ENCODE assay signal across 8 cellular contexts in the genomic region with DNA sequence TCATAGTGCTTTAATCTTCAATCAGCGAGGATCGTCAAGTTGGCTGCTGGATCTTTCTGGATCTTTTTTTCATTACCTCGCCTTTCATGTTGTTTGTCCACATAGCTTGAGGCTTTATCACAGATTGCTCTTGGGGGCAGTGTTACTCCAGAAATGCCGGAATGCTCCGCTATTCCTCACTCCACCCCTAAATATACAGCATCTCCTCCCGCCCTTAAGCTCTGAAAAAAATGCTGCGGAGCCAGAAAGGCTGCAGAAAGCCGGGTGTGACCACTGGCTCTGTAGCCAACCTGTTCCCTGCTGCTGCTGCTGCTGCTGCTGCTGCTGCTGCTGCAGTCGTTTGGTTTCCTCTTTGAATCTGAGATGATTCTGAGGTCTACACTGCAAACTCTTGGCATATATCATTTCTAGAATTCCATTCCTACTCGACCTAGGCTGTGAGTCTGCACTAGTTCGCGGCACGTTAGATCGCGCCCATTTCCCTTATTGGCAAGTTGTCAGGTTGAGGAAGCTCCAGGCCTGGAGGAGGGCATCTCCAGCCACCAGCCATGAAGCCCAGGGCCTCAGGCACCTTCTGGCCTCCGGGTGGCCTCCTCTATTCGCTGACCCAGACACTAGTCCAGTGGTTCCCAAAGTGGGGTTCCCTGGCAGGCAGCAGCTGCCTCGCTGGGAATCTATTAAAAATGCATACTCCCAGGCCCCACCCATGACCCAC. TPM values are rescaled to one million over a fixed set of nuclear protein-coding genes. Genes with fewer than 3 reads are reported as not detected.
DNase-seq lines count a peak whose midpoint lies in the region; TF ChIP-seq lines count a peak whose summit lies in the region.

No MANE protein-coding gene starts in this region.

- H3K4me2 ChIP-seq in neuronal stem cell (ENCODE audit: insufficient read depth, low read length, poor library complexity, severe bottlenecking), result peak overlapping the region; percentile 3

- H2AK5ac ChIP-seq in neuronal stem cell (ENCODE audit: low read depth, low read length), result no peak overlapping the region

- no peak overlapping the region for H3K23ac ChIP-seq in neuronal stem cell (ENCODE audit: low read depth, low read length, poor library complexity)

- in situ Hi-C loops in KBM-7 (cut with MboI; ENCODE audit: low pct_unique_long_range_greater_than_20kb, low sequenced_read_pairs), result no loop called here

- peaks cover 10% of the 10 kb centered on the region for H3K4me1 Mint-ChIP-seq in activated T-helper 2 cell treated with anti-CD3 and anti-CD28 coated beads, Interferon-gamma antibody, Interleukin-2, Interleukin-4, amounts not matched to agents 10 μg/mL and 5 μg/mL and 100 μg/mL, durations not matched to agents 14 hours and 24 hours and 36 hours (ENCODE audit: low read depth)

- CTCF ChIA-PET in BJ (lab: Yijun Ruan, JAX), result interaction anchor here (0.6 to 1.2 kb wide), 3 partner anchors 15 to 1520 kb away, joined by 3 to 4 read pairs (median 3); no protein-coding TSS in a partner anchor

- H4K91ac ChIP-seq in neuronal stem cell (ENCODE audit: low read depth, low read length, poor library complexity), result no peak overlapping the region

- intact Hi-C loops in activated T-helper 2 cell treated with anti-CD3 and anti-CD28 coated beads, Interferon-gamma antibody, Interleukin-2, Interleukin-4, amounts not matched to agents 10 μg/mL and 5 μg/mL and 100 μg/mL, durations not matched to agents 14 hours and 24 hours and 36 hours (cut with micrococcal nuclease), result no loop called here

- no peaks in the 10 kb centered on the region for H3K27me3 Mint-ChIP-seq in activated T-helper 2 cell treated with anti-CD3 and anti-CD28 coated beads, Interferon-gamma antibody, Interleukin-2, Interleukin-4, amounts not matched to agents 10 μg/mL and 5 μg/mL and 100 μg/mL, durations not matched to agents 14 hours and 24 hours and 36 hours (ENCODE audit: low read depth)

- H2BK120ac ChIP-seq in neuronal stem cell (ENCODE audit: low read depth, low read length), result no peak overlapping the region

- H3K36me3 ChIP-seq in BJ (ENCODE audit: control insufficient read depth, insufficient read depth, low read length), result no peaks in the 10 kb centered on the region
- no peaks in the 10 kb centered on the region for H3K36me3 ChIP-seq in neuronal stem cell (replicated peaks in 1 of 2; ENCODE audit: control insufficient read depth in 2 of 2, insufficient read depth in 2 of 2, low read length in 2 of 2)

- DNase-seq in BJ (ENCODE audit: low read depth), result peak; percentile 53
- peak; percentile 45 for DNase-seq in GM19240 (ENCODE audit: insufficient read length, low spot score)
- peak; percentile 99 for DNase-seq in KBM-7
- peak; percentile 86 for DNase-seq in RKO (ENCODE audit: low spot score)
- DNase-seq in activated T-helper 2 cell treated with anti-CD3 and anti-CD28 coated beads, Interferon-gamma antibody, Interleukin-2, Interleukin-4, amounts not matched to agents 10 μg/mL and 5 μg/mL and 100 μg/mL, durations not matched to agents 14 hours and 24 hours and 36 hours (ENCODE audit: low spot score), result peak; percentile 62
- peak; percentile 95 for DNase-seq in fibroblast of the aortic adventitia (ENCODE audit: low read depth)
- peak; percentile 74 for DNase-seq in neuronal stem cell (ENCODE audit: low spot score)
- DNase-seq in stromal cell of bone marrow (ENCODE audit: low read depth), result peak; percentile 84

- H3K36me3 Mint-ChIP-seq in activated T-helper 2 cell treated with anti-CD3 and anti-CD28 coated beads, Interferon-gamma antibody, Interleukin-2, Interleukin-4, amounts not matched to agents 10 μg/mL and 5 μg/mL and 100 μg/mL, durations not matched to agents 14 hours and 24 hours and 36 hours (ENCODE audit: low read depth), result no peaks in the 10 kb centered on the region

- H3K4me1 ChIP-seq in neuronal stem cell (ENCODE audit: control insufficient read depth in 2 of 2, insufficient read depth in 1 of 2, low read depth in 1 of 2, low read length in 2 of 2), result no peaks in the 10 kb centered on the region

- TF ChIP-seq CTCF in BJ (IDR thresholded peaks at IDR 0.05; ENCODE audit: insufficient read depth, low read depth, low read length), result peak; percentile 51
- TF ChIP-seq CTCF in fibroblast of the aortic adventitia (IDR thresholded peaks at IDR 0.05; ENCODE audit: insufficient read depth, low read length), result peak; percentile 54

- H3K4me3 Mint-ChIP-seq in activated T-helper 2 cell treated with anti-CD3 and anti-CD28 coated beads, Interferon-gamma antibody, Interleukin-2, Interleukin-4, amounts not matched to agents 10 μg/mL and 5 μg/mL and 100 μg/mL, durations not matched to agents 14 hours and 24 hours and 36 hours (ENCODE audit: low read depth), result no peak overlapping the region

- H3K27ac ChIP-seq in neuronal stem cell (replicated peaks; ENCODE audit: low read length), result peak overlapping the region; percentile 48

- no peak overlapping the region for H3K4ac ChIP-seq in neuronal stem cell (ENCODE audit: low read length)

- no peak overlapping the region for H3K9ac ChIP-seq in neuronal stem cell (ENCODE audit: low read depth, low read length, poor library complexity)

- no CpG with 5 or more reads among the region's 18 CpGs for WGBS in neuronal stem cell (ENCODE audit: extremely low coverage in 2 of 2, insufficient read length in 2 of 2, insufficient replicate concordance in 1 of 2), 2 donors

- peak overlapping the region; percentile 58 for H2AFZ ChIP-seq in neuronal stem cell (ENCODE audit: low read length)

- no peaks in the 10 kb centered on the region for H3K9me3 ChIP-seq in neuronal stem cell (replicated peaks in 1 of 2; ENCODE audit: control insufficient read depth in 2 of 2, insufficient read depth in 1 of 2, low read depth in 1 of 2, low read length in 2 of 2)

- no peaks in the 10 kb centered on the region for H3K9me3 Mint-ChIP-seq in activated T-helper 2 cell treated with anti-CD3 and anti-CD28 coated beads, Interferon-gamma antibody, Interleukin-2, Interleukin-4, amounts not matched to agents 10 μg/mL and 5 μg/mL and 100 μg/mL, durations not matched to agents 14 hours and 24 hours and 36 hours

- no peak overlapping the region for H3K14ac ChIP-seq in neuronal stem cell (ENCODE audit: low read length)

- H3K4me3 ChIP-seq in BJ (ENCODE audit: low read depth, low read length) (no peak overlapping the region), fibroblast of the aortic adventitia (ENCODE audit: low read depth, low read length) (peak overlapping the region; percentile 28), neuronal stem cell (ENCODE audit: low read length in 2 of 2) (no peak overlapping the region)

- H3K27me3 ChIP-seq in BJ (ENCODE audit: control insufficient read depth, insufficient read depth, low read length) (no peaks in the 10 kb centered on the region), neuronal stem cell (ENCODE audit: control insufficient read depth in 3 of 3, insufficient read depth in 3 of 3, low read depth in 1 of 3, low read length in 3 of 3) (no peaks in the 10 kb centered on the region)

- no peak overlapping the region for H2BK5ac ChIP-seq in neuronal stem cell (ENCODE audit: low read length)

- H3K27ac Mint-ChIP-seq in activated T-helper 2 cell treated with anti-CD3 and anti-CD28 coated beads, Interferon-gamma antibody, Interleukin-2, Interleukin-4, amounts not matched to agents 10 μg/mL and 5 μg/mL and 100 μg/mL, durations not matched to agents 14 hours and 24 hours and 36 hours, result no peak overlapping the region

- H4K8ac ChIP-seq in neuronal stem cell (ENCODE audit: low read depth, low read length), result no peak overlapping the region

- no peak overlapping the region for H2BK15ac ChIP-seq in neuronal stem cell (ENCODE audit: low read length)

- POLR2A ChIA-PET in BJ (lab: Charles Lee), result interaction anchor here (0.7 kb wide), 1 partner anchor 13 kb away, joined by 3 read pairs; no protein-coding TSS in a partner anchor

- H3K79me1 ChIP-seq in neuronal stem cell (ENCODE audit: low read depth, low read length), result no peaks in the 10 kb centered on the region

- no peak overlapping the region for H2BK12ac ChIP-seq in neuronal stem cell (ENCODE audit: low read length)

- peak overlapping the region; percentile 66 for H3K18ac ChIP-seq in neuronal stem cell (ENCODE audit: low read length)

RNA-seq across cellular contexts. Expression of gene WDR13, which starts 34.2 kb away (rescaled TPM):
- 41.8 and 119 TPM in 2 replicates for polyA plus RNA-seq in BJ (2011; rRNA removed)
- 60.0 and 64.3 TPM in 2 replicates for polyA minus RNA-seq in BJ (2011; rRNA and poly(A)+ RNA removed)
- total RNA-seq in activated T-helper 2 cell treated with anti-CD3 and anti-CD28 coated beads, Interferon-gamma antibody, Interleukin-2, Interleukin-4, amounts not matched to agents 10 μg/mL and 5 μg/mL and 100 μg/mL, durations not matched to agents 14 hours and 24 hours and 36 hours, result 43.4 and 44.7 TPM in 2 replicates
- 41.2 and 72.7 TPM in 2 replicates for total RNA-seq in fibroblast of the aortic adventitia (ENCODE audit: low replicate concordance)
- polyA plus RNA-seq in neuronal stem cell (2013, experiment 1 of 2), result 27.4 TPM
- polyA plus RNA-seq in neuronal stem cell (2013, experiment 2 of 2), result 25.9 TPM

RNA-seq across cellular contexts. Expression of gene WAS, which starts 52.1 kb away (rescaled TPM):
- 0.06 and 0.12 TPM in 2 replicates for polyA plus RNA-seq in BJ (2011; rRNA removed)
- 0.26 and 0.52 TPM in 2 replicates for polyA minus RNA-seq in BJ (2011; rRNA and poly(A)+ RNA removed)
- 117 and 120 TPM in 2 replicates for total RNA-seq in activated T-helper 2 cell treated with anti-CD3 and anti-CD28 coated beads, Interferon-gamma antibody, Interleukin-2, Interleukin-4, amounts not matched to agents 10 μg/mL and 5 μg/mL and 100 μg/mL, durations not matched to agents 14 hours and 24 hours and 36 hours
- 0.09 TPM in 1 of 2 replicates, not detected in the other for total RNA-seq in fibroblast of the aortic adventitia (ENCODE audit: low replicate concordance)
- 0.35 TPM for polyA plus RNA-seq in neuronal stem cell (2013, experiment 1 of 2)
- polyA plus RNA-seq in neuronal stem cell (2013, experiment 2 of 2), result 0.32 TPM

RNA-seq across cellular contexts. Expression of gene RBM3, which starts 57.2 kb away (rescaled TPM):
- polyA plus RNA-seq in BJ (2011; rRNA removed), result 333 and 406 TPM in 2 replicates
- polyA minus RNA-seq in BJ (2011; rRNA and poly(A)+ RNA removed), result 212 and 220 TPM in 2 replicates
- 345 and 346 TPM in 2 replicates for total RNA-seq in activated T-helper 2 cell treated with anti-CD3 and anti-CD28 coated beads, Interferon-gamma antibody, Interleukin-2, Interleukin-4, amounts not matched to agents 10 μg/mL and 5 μg/mL and 100 μg/mL, durations not matched to agents 14 hours and 24 hours and 36 hours
- total RNA-seq in fibroblast of the aortic adventitia (ENCODE audit: low replicate concordance), result 125 and 463 TPM in 2 replicates
- polyA plus RNA-seq in neuronal stem cell (2013, experiment 1 of 2), result 153 TPM
- polyA plus RNA-seq in neuronal stem cell (2013, experiment 2 of 2), result 164 TPM

Comparison
In these comparisons a context has a peak if more than half of its experiments do, and no peak if none do; other contexts are left out.
1. DNase-seq: peak in every context shown above with its lines; median percentile 99 in KBM-7; 95 in fibroblast of the aortic adventitia; 86 in RKO; 84 in stromal cell of bone marrow; 74 in neuronal stem cell; 62 in activated T-helper 2 cell treated with anti-CD3 and anti-CD28 coated beads, Interferon-gamma antibody, Interleukin-2, Interleukin-4, amounts not matched to agents 10 μg/mL and 5 μg/mL and 100 μg/mL, durations not matched to agents 14 hours and 24 hours and 36 hours; 53 in BJ; 45 in GM19240.
2. RNA of gene WAS, which starts 52.1 kb away (total RNA-seq): 117 to 120 TPM in activated T-helper 2 cell treated with anti-CD3 and anti-CD28 coated beads, Interferon-gamma antibody, Interleukin-2, Interleukin-4, amounts not matched to agents 10 μg/mL and 5 μg/mL and 100 μg/mL, durations not matched to agents 14 hours and 24 hours and 36 hours; 0.09 TPM in fibroblast of the aortic adventitia; every median in the first group is over 100 times any median in the second.